Comparison of ENCODE assay signal across 17 cellular contexts in genomic region chr22:42622061-42622710, GRCh38. TPM values are rescaled to one million over a fixed set of nuclear protein-coding genes. Genes with fewer than 3 reads are reported as not detected.
A peak's percentile ranks its signal among the peaks of the same experiment; 100 is the strongest.
DNase-seq lines count a peak whose midpoint lies in the region; ATAC-seq and TF ChIP-seq lines count a peak whose summit lies in the region.
"Had no signal": no experiment of that assay in that cellular context is flagged by ENCODE, and none has a peak within 500 bp of the region (broad histone marks: within the 10 kb centered on the region; RNA-seq: fewer than 3 reads in every experiment).

No MANE protein-coding gene starts in this region.

- H3K9me3 Mint-ChIP-seq in central memory CD8-positive, alpha-beta T cell = no peaks in the 10 kb centered on the region
- no peaks in the 10 kb centered on the region for H3K9me3 Mint-ChIP-seq in activated CD8-positive, alpha-beta T cell treated with anti-CD3 and anti-CD28 coated beads for 36 hours
- H3K9me3 Mint-ChIP-seq: activated CD4-positive, alpha-beta memory T cell treated with anti-CD3 and anti-CD28 coated beads, Interleukin-2, amount 10 ng/mL, durations not matched to agents 7 days and 5 days; activated T-helper 1 cell treated with anti-CD3 and anti-CD28 coated beads, Interleukin-12 subunit alpha, Interleukin-12 subunit beta, Interleukin-2, Interleukin-4 antibody, amounts not matched to agents 30 ng/mL and 10 ng/mL and 1 ng/mL, durations not matched to agents 14 hours and 24 hours and 36 hours; CD8-positive, alpha-beta memory T cell; neural crest cell; T-cell had no signal

- TF ChIP-seq POLR2A in heart left ventricle (IDR thresholded peaks at IDR 0.05) = no peak
- no peak for TF ChIP-seq POLR2A in uterus (IDR thresholded peaks at IDR 0.05)

- no peak for ATAC-seq in Right ventricle myocardium inferior
- ATAC-seq in heart left ventricle = no peak
- no peak for ATAC-seq in central memory CD8-positive, alpha-beta T cell (replicated peaks; ENCODE audit: extremely low read depth, poor library complexity, severe bottlenecking)
- no peak for ATAC-seq in activated CD8-positive, alpha-beta T cell treated with anti-CD3 and anti-CD28 coated beads for 36 hours

- H3K27ac ChIP-seq in heart left ventricle (peak overlapping the region in 4 of 12 donors; percentile 32 to 67 (median 58)), osteoblast (ENCODE audit: low read depth, low read length) (peak overlapping the region; percentile 76), uterus (peak overlapping the region; percentile 43 to 77)
- H3K27ac ChIP-seq: A549, WERI-Rb-1 had no signal

- peaks cover 5% of the 10 kb centered on the region for H4K20me1 ChIP-seq in osteoblast (ENCODE audit: insufficient read depth, low read length)

- no peaks in the 10 kb centered on the region for H3K27me3 Mint-ChIP-seq in central memory CD8-positive, alpha-beta T cell
- no peaks in the 10 kb centered on the region for H3K27me3 Mint-ChIP-seq in activated CD8-positive, alpha-beta T cell treated with anti-CD3 and anti-CD28 coated beads for 36 hours
- H3K27me3 Mint-ChIP-seq: activated CD4-positive, alpha-beta memory T cell treated with anti-CD3 and anti-CD28 coated beads, Interleukin-2, amount 10 ng/mL, durations not matched to agents 7 days and 5 days; CD8-positive, alpha-beta memory T cell; T-cell had no signal

- no peak for TF ChIP-seq CTCF in heart left ventricle (IDR thresholded peaks at IDR 0.05)
- no peak for TF ChIP-seq CTCF in osteoblast (IDR thresholded peaks at IDR 0.05; ENCODE audit: extremely low read depth, low read depth, low read length)
- no peak for TF ChIP-seq CTCF in uterus (IDR thresholded peaks at IDR 0.05)
- no peak for TF ChIP-seq CTCF in activated CD8-positive, alpha-beta T cell treated with anti-CD3 and anti-CD28 coated beads for 36 hours (IDR thresholded peaks at IDR 0.05)

- H3K4me1 ChIP-seq in heart left ventricle (peaks cover 0 to 39% (median 20%) of the 10 kb centered on the region in 12 donors), osteoblast (ENCODE audit: insufficient read depth, low read length) (peaks cover 37% of the 10 kb centered on the region), uterus (peaks cover 0 to 6% of the 10 kb centered on the region in 2 donors)

- H3K36me3 ChIP-seq in heart left ventricle (peaks cover 2 to 67% (median 60%) of the 10 kb centered on the region in 9 donors), osteoblast (ENCODE audit: insufficient read depth, low read length) (peaks cover 41% of the 10 kb centered on the region), uterus (no peaks in the 10 kb centered on the region)

- no peak overlapping the region for H3K4me2 ChIP-seq in osteoblast (ENCODE audit: insufficient read depth, low read length)
- H3K4me2 ChIP-seq: A549 had no signal

- CTCF ChIA-PET in activated CD8-positive, alpha-beta T cell treated with anti-CD3 and anti-CD28 coated beads for 36 hours (lab: Charles Lee) = interaction anchor here (0.8 to 3.0 kb wide), 8 partner anchors 8 to 412 kb away, joined by 3 to 13 read pairs (median 5); no protein-coding TSS in a partner anchor

- H3K9me3 ChIP-seq in heart left ventricle (no peaks in the 10 kb centered on the region), osteoblast (ENCODE audit: low read depth, low read length) (no peaks in the 10 kb centered on the region), uterus (no peaks in the 10 kb centered on the region)
- H3K9me3 ChIP-seq: A549, adrenal gland had no signal

- H3K4me3 Mint-ChIP-seq in central memory CD8-positive, alpha-beta T cell = no peak overlapping the region
- no peak overlapping the region for H3K4me3 Mint-ChIP-seq in activated CD8-positive, alpha-beta T cell treated with anti-CD3 and anti-CD28 coated beads for 36 hours
- H3K4me3 Mint-ChIP-seq: activated CD4-positive, alpha-beta memory T cell treated with anti-CD3 and anti-CD28 coated beads, Interleukin-2, amount 10 ng/mL, durations not matched to agents 7 days and 5 days; activated T-helper 1 cell treated with anti-CD3 and anti-CD28 coated beads, Interleukin-12 subunit alpha, Interleukin-12 subunit beta, Interleukin-2, Interleukin-4 antibody, amounts not matched to agents 30 ng/mL and 10 ng/mL and 1 ng/mL, durations not matched to agents 14 hours and 24 hours and 36 hours; T-cell had no signal

- no peak overlapping the region for H3K4me3 ChIP-seq in heart left ventricle
- no peak overlapping the region for H3K4me3 ChIP-seq in osteoblast (ENCODE audit: insufficient read depth, low read length)
- no peak overlapping the region for H3K4me3 ChIP-seq in uterus
- H3K4me3 ChIP-seq: A549, adrenal gland had no signal

- POLR2A ChIA-PET in activated CD8-positive, alpha-beta T cell treated with anti-CD3 and anti-CD28 coated beads for 36 hours (lab: Charles Lee) = interaction anchor here (0.9 to 6.2 kb wide), 3 partner anchors 7 to 28 kb away, joined by 5 to 64 read pairs (median 7); partner anchors contain the start of genes CYB5R3 and POLDIP3

- H3K27me3 ChIP-seq in heart left ventricle (no peaks in the 10 kb centered on the region), osteoblast (ENCODE audit: insufficient read depth, low read length) (no peaks in the 10 kb centered on the region), uterus (no peaks in the 10 kb centered on the region)
- H3K27me3 ChIP-seq: adrenal gland had no signal

- peak; percentile 58 for DNase-seq in Right ventricle myocardium inferior (ENCODE audit: missing footprints)
- no peak for DNase-seq in heart left ventricle
- no peak for DNase-seq in central memory CD8-positive, alpha-beta T cell (ENCODE audit: low spot score in 2 of 2)
- peak; percentile 84 for DNase-seq in osteoblast (ENCODE audit: insufficient read length, low spot score, missing footprints)
- DNase-seq in uterus = no peak
- no peak for DNase-seq in activated CD8-positive, alpha-beta T cell treated with anti-CD3 and anti-CD28 coated beads for 36 hours
- DNase-seq in NCI-H1417 treated with DMSO at 0.1 percent for 48 hours (lab: John Stamatoyannopoulos, UW) = no peak
- no peak for DNase-seq in DMS53 treated with DMSO at 0.1 percent for 48 hours (lab: John Stamatoyannopoulos, UW; ENCODE audit: unreplicated experiment)

- WGBS in heart left ventricle, 4 donors = 87 to 91% (median 90%) methylated on average over 19 to 20 of the region's 20 CpGs

- peaks cover 22% of the 10 kb centered on the region for H3K36me3 Mint-ChIP-seq in central memory CD8-positive, alpha-beta T cell (ENCODE audit: insufficient read depth)
- peaks cover 1% of the 10 kb centered on the region for H3K36me3 Mint-ChIP-seq in activated CD8-positive, alpha-beta T cell treated with anti-CD3 and anti-CD28 coated beads for 36 hours (ENCODE audit: low read depth)

- H3K27ac Mint-ChIP-seq in central memory CD8-positive, alpha-beta T cell (ENCODE audit: low read depth) = peak overlapping the region; percentile 58
- H3K27ac Mint-ChIP-seq in activated CD8-positive, alpha-beta T cell treated with anti-CD3 and anti-CD28 coated beads for 36 hours = no peak overlapping the region
- H3K27ac Mint-ChIP-seq: activated CD4-positive, alpha-beta memory T cell treated with anti-CD3 and anti-CD28 coated beads, Interleukin-2, amount 10 ng/mL, durations not matched to agents 7 days and 5 days had no signal

- no peak overlapping the region for H2AFZ ChIP-seq in osteoblast (ENCODE audit: low read length)

- intact Hi-C loops in Right ventricle myocardium inferior (cut with DNase I) (loop anchor here (5.0 kb wide), 1 partner anchor 200 kb away; no protein-coding TSS in a partner anchor), heart left ventricle (cut with DNase I) (loop anchor here in 3 of 10 donors (5.0 to 10.0 kb wide), 2 partner anchors 193 to 200 kb away; no protein-coding TSS in a partner anchor), uterus (cut with DNase I; ENCODE audit: low total_unique reads) (no loop called here)
- intact Hi-C loops in activated CD8-positive, alpha-beta T cell treated with anti-CD3 and anti-CD28 coated beads for 36 hours (cut with micrococcal nuclease) = no loop called here

- no peaks in the 10 kb centered on the region for H3K79me2 ChIP-seq in osteoblast (ENCODE audit: insufficient read depth, low read length)

- H3K4me1 Mint-ChIP-seq in central memory CD8-positive, alpha-beta T cell = peaks cover 6% of the 10 kb centered on the region
- peaks cover 5% of the 10 kb centered on the region for H3K4me1 Mint-ChIP-seq in activated CD8-positive, alpha-beta T cell treated with anti-CD3 and anti-CD28 coated beads for 36 hours (ENCODE audit: low read depth)

RNA-seq across cellular contexts. Expression of gene POLDIP3, which starts 7.5 kb away (rescaled TPM):
- total RNA-seq in Right ventricle myocardium inferior (39.3 TPM), heart left ventricle (10 to 100 TPM; 23.5 to 38.4 (median 29.0) TPM), osteoblast (21.2 and 22.4 TPM in 2 replicates), uterus (10 to 100 TPM; 25.9 to 73.3 (median 39.2) TPM)
- 10 to 100 TPM; 13.0 to 42.7 TPM for polyA plus RNA-seq in heart left ventricle
- total RNA-seq in activated CD8-positive, alpha-beta T cell treated with anti-CD3 and anti-CD28 coated beads for 36 hours = 10 to 100 TPM; 70.2 to 71.1 TPM

RNA-seq across cellular contexts. Expression of gene ATP5MGL, which starts 18.2 kb away (rescaled TPM):
- total RNA-seq in Right ventricle myocardium inferior (0.41 TPM), heart left ventricle (1 to 10 TPM in 1 of 9 donors, under 1 TPM in 4, not detected in 4; 0.31 to 1.3 (median 0.53) TPM), osteoblast (0.72 and 1.2 TPM in 2 replicates), uterus (under 1 TPM in 1 of 4 donors, not detected in 3; 0.79 TPM)
- polyA plus RNA-seq in heart left ventricle = under 1 TPM in 1 of 2 donors, not detected in 1; 0.61 TPM
- under 1 TPM; 0.54 to 0.59 TPM for total RNA-seq in activated CD8-positive, alpha-beta T cell treated with anti-CD3 and anti-CD28 coated beads for 36 hours
- total RNA-seq: glomerular endothelial cell had no signal
- polyA plus RNA-seq: A549, adrenal gland had no signal

RNA-seq across cellular contexts. Expression of gene CYB5R3, which starts 27.0 kb away (rescaled TPM):
- total RNA-seq in Right ventricle myocardium inferior (268 TPM), heart left ventricle (100 to 1,000 TPM; 223 to 459 (median 305) TPM), osteoblast (84.3 and 86.9 TPM in 2 replicates), uterus (100 to 1,000 TPM in 1 of 4 donors, 10 to 100 TPM in 3; 34.0 to 225 (median 51.7) TPM)
- 100 to 1,000 TPM; 135 to 379 TPM for polyA plus RNA-seq in heart left ventricle
- 10 to 100 TPM; 64.2 to 64.3 TPM for total RNA-seq in activated CD8-positive, alpha-beta T cell treated with anti-CD3 and anti-CD28 coated beads for 36 hours

Comparison
In these comparisons a context has a peak if more than half of its experiments do, and no peak if none do; other contexts are left out.
1. DNase-seq: peak in Right ventricle myocardium inferior (single experiment) and osteoblast (single experiment); none in heart left ventricle (0 of 5), central memory CD8-positive, alpha-beta T cell (0 of 2), uterus (0 of 2), activated CD8-positive, alpha-beta T cell treated with anti-CD3 and anti-CD28 coated beads for 36 hours (single experiment), NCI-H1417 treated with DMSO at 0.1 percent for 48 hours (single experiment) and DMS53 treated with DMSO at 0.1 percent for 48 hours (single experiment).